ENCODE assay signal across 8 cellular contexts in the genomic region with DNA sequence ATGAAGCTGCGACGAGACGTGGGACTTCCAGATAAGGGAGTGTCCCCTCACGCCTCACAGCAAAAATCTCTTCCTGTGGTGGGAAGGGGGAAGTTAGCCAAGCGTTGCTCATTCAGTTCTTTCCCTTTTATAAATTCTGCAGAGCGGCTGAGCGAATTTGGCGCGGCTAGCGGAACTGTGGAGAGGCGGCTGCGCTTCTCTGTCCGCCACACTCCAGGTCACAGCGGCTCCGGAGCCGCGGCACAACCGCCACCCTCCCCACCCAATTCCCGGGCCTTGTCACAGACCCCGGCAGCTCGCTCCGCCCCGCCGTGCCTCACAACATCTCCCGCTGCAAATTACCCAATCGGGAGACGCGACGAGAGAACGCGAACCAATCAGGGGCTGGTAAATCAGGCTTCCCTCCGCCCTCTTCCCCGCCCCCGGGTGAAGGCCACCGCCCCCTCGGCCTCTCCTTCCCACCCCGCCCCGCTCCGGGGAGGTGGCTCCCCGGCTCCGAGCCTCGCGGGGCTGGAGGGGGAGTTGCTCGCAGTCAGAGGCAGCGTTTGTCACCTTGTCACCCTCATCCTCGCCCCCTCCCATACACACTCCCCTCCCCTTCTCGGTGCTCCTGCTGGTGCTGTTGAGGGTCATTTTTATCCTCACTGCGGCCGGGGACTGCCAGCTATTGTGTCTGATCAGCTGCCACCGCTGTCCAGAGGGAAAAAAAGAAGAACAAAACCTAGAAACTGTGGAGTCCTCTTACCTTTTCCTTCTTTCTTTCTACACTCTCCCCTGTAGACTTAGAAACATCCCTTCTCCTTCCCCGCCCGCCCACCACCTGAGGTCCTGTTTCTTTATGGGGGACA. TPM values are rescaled to one million over a fixed set of nuclear protein-coding genes. Genes with fewer than 3 reads are reported as not detected.
A peak's percentile ranks its signal among the peaks of the same experiment; 100 is the strongest.
DNase-seq lines count a peak whose midpoint lies in the region; ATAC-seq and TF ChIP-seq lines count a peak whose summit lies in the region.

No MANE protein-coding gene starts in this region.

- H3K4me1 ChIP-seq in left lung = peaks cover 0 to 34% of the 10 kb centered on the region in 2 donors

- ATAC-seq in GM19395 (IDR thresholded peaks at IDR 0.05; ENCODE audit: unreplicated experiment) = peak; percentile 89
- ATAC-seq in HG03558 (IDR thresholded peaks at IDR 0.05; ENCODE audit: extremely low read depth, unreplicated experiment) = peak; percentile 75
- ATAC-seq in left lung = peak; percentile 90

- TF ChIP-seq CTCF in CD14-positive monocyte (IDR thresholded peaks at IDR 0.05) (no peak), left lung (IDR thresholded peaks at IDR 0.05) (no peak)

- intact Hi-C loops in CD14-positive monocyte (cut with micrococcal nuclease) = loop anchor here (5.0 to 10.0 kb wide), 2 partner anchors 290 to 293 kb away; partner anchors contain the start of genes ENKUR (in 2 of the 2) and THNSL1 (in 2 of the 2)
- intact Hi-C loops in dendritic cell treated with granulocyte-macrophage colony-stimulating factor and Interleukin-4, amounts not matched to agents 40 ng/mL and 50 ng/mL, for 4 days (cut with micrococcal nuclease) = loop anchor here (1.0 to 10.0 kb wide), 3 partner anchors 150 to 292 kb away; partner anchors contain the start of genes ENKUR and THNSL1
- intact Hi-C loops in left lung (cut with DNase I) = loop anchor here in 1 of 2 donors (10.0 kb wide), 1 partner anchor 80 kb away; no protein-coding TSS in a partner anchor

- H3K36me3 Mint-ChIP-seq in CD14-positive monocyte = peaks cover 10 to 13% of the 10 kb centered on the region in 2 donors
- H3K36me3 Mint-ChIP-seq in dendritic cell treated with granulocyte-macrophage colony-stimulating factor and Interleukin-4, amounts not matched to agents 40 ng/mL and 50 ng/mL, for 4 days (ENCODE audit: low read depth) = peaks cover 20% of the 10 kb centered on the region

- peaks cover 26% of the 10 kb centered on the region for H3K4me1 Mint-ChIP-seq in CD14-positive monocyte
- H3K4me1 Mint-ChIP-seq in dendritic cell treated with granulocyte-macrophage colony-stimulating factor and Interleukin-4, amounts not matched to agents 40 ng/mL and 50 ng/mL, for 4 days (ENCODE audit: low read depth) = peaks cover 30% of the 10 kb centered on the region

- peaks cover 0 to 13% of the 10 kb centered on the region in 2 donors for H3K27me3 ChIP-seq in left lung

- H3K27me3 Mint-ChIP-seq in CD14-positive monocyte (ENCODE audit: low read depth in 3 of 3) = peaks cover 5 to 10% (median 8%) of the 10 kb centered on the region in 3 donors
- peaks cover 8% of the 10 kb centered on the region for H3K27me3 Mint-ChIP-seq in dendritic cell treated with granulocyte-macrophage colony-stimulating factor and Interleukin-4, amounts not matched to agents 40 ng/mL and 50 ng/mL, for 4 days

- H3K27ac Mint-ChIP-seq in CD14-positive monocyte = peak overlapping the region; percentile 92 to 99 (median 98)
- H3K27ac Mint-ChIP-seq in dendritic cell treated with granulocyte-macrophage colony-stimulating factor and Interleukin-4, amounts not matched to agents 40 ng/mL and 50 ng/mL, for 4 days = peak overlapping the region; percentile 97

- H3K4me3 Mint-ChIP-seq in CD14-positive monocyte = peak overlapping the region; percentile 96 to 97
- peak overlapping the region; percentile 93 for H3K4me3 Mint-ChIP-seq in dendritic cell treated with granulocyte-macrophage colony-stimulating factor and Interleukin-4, amounts not matched to agents 40 ng/mL and 50 ng/mL, for 4 days

- H3K27ac ChIP-seq in left lung = peak overlapping the region; percentile 93 to 97

- peaks cover 0 to 8% of the 10 kb centered on the region in 2 donors for H3K36me3 ChIP-seq in left lung

- H3K9me3 ChIP-seq in left lung = no peaks in the 10 kb centered on the region

- H3K4me3 ChIP-seq in left lung = peak overlapping the region; percentile 54 to 79

- H3K9me3 Mint-ChIP-seq in CD14-positive monocyte = no peaks in the 10 kb centered on the region
- H3K9me3 Mint-ChIP-seq in dendritic cell treated with granulocyte-macrophage colony-stimulating factor and Interleukin-4, amounts not matched to agents 40 ng/mL and 50 ng/mL, for 4 days = no peaks in the 10 kb centered on the region

- DNase-seq in CD14-positive monocyte (ENCODE audit: low spot score) (peak; percentile 92), NCI-H748 (lab: John Stamatoyannopoulos, UW; ENCODE audit: unreplicated experiment) (peak; percentile 96), left lung (peak; percentile 96 to 98)
- DNase-seq in activated CD4-positive, alpha-beta T cell treated with anti-CD3 and anti-CD28 coated beads, Interleukin-2, amount 50 U/mL, for 24 hours (ENCODE audit: low read depth in 1 of 2, low spot score in 1 of 2) = peak; percentile 86 to 95
- peak; percentile 94 for DNase-seq in stimulated activated CD4-positive, alpha-beta T cell treated with anti-CD3 and anti-CD28 coated beads, Interleukin-2, amount 100 ng/mL, for 4 hours (ENCODE audit: low read depth)

RNA-seq across cellular contexts. Expression of gene ARHGAP21, which starts 0.9 kb away (rescaled TPM):
- 1 to 10 TPM; 2.1 to 3.4 TPM for polyA plus RNA-seq in CD14-positive monocyte
- 10 to 100 TPM; 74.3 to 79.3 TPM for total RNA-seq in left lung

Comparison
In these comparisons a context has a peak if more than half of its experiments do, and no peak if none do; other contexts are left out.
1. Peak in every context shown above with its lines: DNase-seq, ATAC-seq, H3K4me3 ChIP-seq and H3K27ac ChIP-seq.